15 cellular contexts compared by ENCODE assay signal in genomic region chrX:136057567-136057966, GRCh38.
"Had no signal": no experiment of that assay in that cellular context is flagged by ENCODE, and none has a peak within 500 bp of the region (broad histone marks: within the 10 kb centered on the region; RNA-seq: fewer than 3 reads in every experiment).

No MANE protein-coding gene starts in this region.

- H3K4me1 Mint-ChIP-seq: activated B cell treated with CpG ODN at 0.5 μM for 24 hours, nephron progenitor cell had no signal

- H3K9me3 Mint-ChIP-seq: activated B cell treated with CpG ODN at 0.5 μM for 24 hours; activated CD4-positive, alpha-beta T cell treated with anti-CD3 and anti-CD28 coated beads, Interleukin-2, amount 10 ng/mL, durations not matched to agents 24 days and 14 days; activated T-helper 2 cell treated with anti-CD3 and anti-CD28 coated beads, Interferon-gamma antibody, Interleukin-2, Interleukin-4, amounts not matched to agents 10 μg/mL and 5 μg/mL and 100 μg/mL, durations not matched to agents 14 hours and 24 hours and 36 hours; stimulated activated effector memory CD8-positive, alpha-beta T cell treated with anti-CD3 and anti-CD28 coated beads, Interleukin-12 subunit alpha, Interleukin-12 subunit beta, amount 100 ng/mL, for 72 hours had no signal

- H3K27ac ChIP-seq: brain microvascular endothelial cell had no signal

- H3K27me3 Mint-ChIP-seq: activated CD4-positive, alpha-beta T cell treated with anti-CD3 and anti-CD28 coated beads, Interleukin-2, amount 10 ng/mL, durations not matched to agents 24 days and 14 days had no signal

- H3K36me3 Mint-ChIP-seq: stimulated activated effector memory CD8-positive, alpha-beta T cell treated with anti-CD3 and anti-CD28 coated beads, Interleukin-12 subunit alpha, Interleukin-12 subunit beta, amount 100 ng/mL, for 72 hours had no signal

- ATAC-seq: left lobe of liver; mucosa of descending colon; SK-N-SH treated with all-trans-retinoic acid at 6 μM for 48 hours; stimulated activated effector memory CD8-positive, alpha-beta T cell treated with anti-CD3 and anti-CD28 coated beads, Interleukin-12 subunit alpha, Interleukin-12 subunit beta, amount 100 ng/mL, for 72 hours had no signal

- H3K36me3 ChIP-seq: brain microvascular endothelial cell had no signal

- H3K4me3 ChIP-seq: mucosa of descending colon had no signal

- DNase-seq: activated B cell treated with CpG ODN at 0.5 μM for 24 hours; activated naive CD4-positive, alpha-beta T cell treated with anti-CD3 and anti-CD28 coated beads, Interleukin-2, amount 50 U/mL, for 16 hours; amniotic stem cell; brain microvascular endothelial cell; islet precursor cell; mucosa of descending colon; nephron progenitor cell; retina; small intestine; trophoblast cell had no signal

- H3K27ac Mint-ChIP-seq: activated B cell treated with CpG ODN at 0.5 μM for 24 hours; activated CD4-positive, alpha-beta T cell treated with anti-CD3 and anti-CD28 coated beads, Interleukin-2, amount 10 ng/mL, durations not matched to agents 24 days and 14 days; activated T-helper 2 cell treated with anti-CD3 and anti-CD28 coated beads, Interferon-gamma antibody, Interleukin-2, Interleukin-4, amounts not matched to agents 10 μg/mL and 5 μg/mL and 100 μg/mL, durations not matched to agents 14 hours and 24 hours and 36 hours; nephron progenitor cell; stimulated activated effector memory CD8-positive, alpha-beta T cell treated with anti-CD3 and anti-CD28 coated beads, Interleukin-12 subunit alpha, Interleukin-12 subunit beta, amount 100 ng/mL, for 72 hours had no signal

- H3K4me3 Mint-ChIP-seq: activated B cell treated with CpG ODN at 0.5 μM for 24 hours; nephron progenitor cell; stimulated activated effector memory CD8-positive, alpha-beta T cell treated with anti-CD3 and anti-CD28 coated beads, Interleukin-12 subunit alpha, Interleukin-12 subunit beta, amount 100 ng/mL, for 72 hours had no signal

- H3K9me3 ChIP-seq: mucosa of descending colon had no signal

- H3K27me3 ChIP-seq: brain microvascular endothelial cell had no signal
